ENCODE assay signal across 23 cellular contexts in the genomic region with DNA sequence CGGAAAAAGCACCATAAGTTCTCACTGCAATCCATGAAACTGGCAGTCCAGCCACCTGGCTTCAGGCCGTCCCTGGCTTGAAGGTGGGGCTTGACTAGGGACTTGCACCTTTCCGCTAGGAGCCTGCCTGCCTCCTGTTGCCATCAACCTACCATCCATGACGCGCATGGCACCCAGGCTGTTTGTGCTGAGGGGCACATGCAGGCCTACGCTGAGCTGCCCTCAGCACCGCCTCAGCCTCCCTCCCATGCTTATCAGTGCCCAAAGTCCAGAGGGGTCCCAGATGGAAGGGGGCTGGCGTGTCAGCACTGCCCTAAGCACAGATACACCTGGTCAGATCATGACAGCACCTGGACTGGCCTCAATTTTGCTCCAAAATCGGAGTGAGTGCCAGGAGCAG.
"Had no signal": no experiment of that assay in that cellular context is flagged by ENCODE, and none has a peak within 500 bp of the region (broad histone marks: within the 10 kb centered on the region; RNA-seq: fewer than 3 reads in every experiment).

No MANE protein-coding gene starts in this region.

- ATAC-seq: effector memory CD8-positive, alpha-beta T cell; gastrocnemius medialis; heart right ventricle; naive thymus-derived CD4-positive, alpha-beta T cell; psoas muscle had no signal

- H3K4me1 ChIP-seq: esophagus muscularis mucosa, gastrocnemius medialis, heart right ventricle, left ventricle myocardium inferior, lower lobe of right lung, psoas muscle, stomach, transverse colon, uterus had no signal

- H3K27me3 ChIP-seq: esophagus muscularis mucosa, gastrocnemius medialis, heart right ventricle, neutrophil, right lobe of liver, stomach, transverse colon, uterus had no signal

- H3K36me3 Mint-ChIP-seq: memory B cell; naive thymus-derived CD4-positive, alpha-beta T cell had no signal

- H3K4me1 Mint-ChIP-seq: naive thymus-derived CD4-positive, alpha-beta T cell had no signal

- H3K27ac Mint-ChIP-seq: effector memory CD8-positive, alpha-beta T cell; memory B cell; naive thymus-derived CD4-positive, alpha-beta T cell; nephron progenitor cell had no signal

- H3K36me3 ChIP-seq: esophagus muscularis mucosa, gastrocnemius medialis, heart right ventricle, left ventricle myocardium inferior, lower lobe of right lung, neutrophil, right lobe of liver, stomach, thoracic aorta, transverse colon had no signal

- H3K4me3 Mint-ChIP-seq: effector memory CD8-positive, alpha-beta T cell; memory B cell; naive thymus-derived CD4-positive, alpha-beta T cell; nephron progenitor cell had no signal

- H3K9me3 ChIP-seq: esophagus muscularis mucosa, gastrocnemius medialis, lower lobe of right lung, neutrophil, psoas muscle, right lobe of liver, stomach, thoracic aorta, transverse colon, uterus had no signal

- H3K4me3 ChIP-seq: esophagus muscularis mucosa, gastrocnemius medialis, heart right ventricle, left ventricle myocardium inferior, lower lobe of right lung, psoas muscle, right lobe of liver, stomach, thoracic aorta, transverse colon, uterus had no signal

- H3K27ac ChIP-seq: epithelial cell of prostate, esophagus muscularis mucosa, gastrocnemius medialis, heart right ventricle, left ventricle myocardium inferior, lower lobe of right lung, neutrophil, psoas muscle, right lobe of liver, stomach, thoracic aorta, transverse colon, uterus had no signal

- DNase-seq: effector memory CD8-positive, alpha-beta T cell; gastrocnemius medialis; heart right ventricle; left ventricle myocardium inferior; lower lobe of right lung; naive thymus-derived CD4-positive, alpha-beta T cell; psoas muscle; retina; right lobe of liver; stimulated activated CD4-positive, alpha-beta T cell treated with anti-CD3 and anti-CD28 coated beads, Interleukin-15, amount 100 ng/mL, for 24 hours; stimulated activated CD4-positive, alpha-beta T cell treated with anti-CD3 and anti-CD28 coated beads, Interleukin-1b, Interleukin-23, amount 100 ng/mL, for 48 hours; stimulated activated CD4-positive, alpha-beta T cell treated with anti-CD3 and anti-CD28 coated beads, Interleukin-4, amount 100 ng/mL, for 24 hours; stimulated activated naive CD4-positive, alpha-beta T cell; stomach; substantia nigra; transverse colon; uterus had no signal

- H3K27me3 Mint-ChIP-seq: effector memory CD8-positive, alpha-beta T cell; memory B cell; naive thymus-derived CD4-positive, alpha-beta T cell had no signal

- H3K9me3 Mint-ChIP-seq: memory B cell had no signal
